11 cellular contexts compared by ENCODE assay signal in the genomic region with DNA sequence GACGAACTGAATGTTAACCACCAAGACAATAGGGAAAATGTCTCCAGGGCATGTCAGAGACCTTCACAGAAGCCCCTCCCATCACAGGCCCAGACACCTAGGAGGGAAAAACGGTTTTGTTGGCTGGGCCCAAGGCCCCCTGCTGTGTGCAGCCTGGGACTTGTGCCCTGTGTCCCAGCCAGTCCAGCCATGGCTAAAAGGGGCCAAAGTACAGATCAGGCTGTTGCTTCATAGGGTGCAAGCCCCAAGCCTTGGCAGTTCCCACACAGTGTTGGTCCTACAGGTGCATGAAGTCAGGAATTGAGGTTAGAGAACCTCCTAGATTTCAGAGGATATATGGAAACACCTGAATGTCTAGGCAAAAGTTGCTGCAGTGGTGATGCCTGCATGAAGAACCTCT.
"Had no signal": no experiment of that assay in that cellular context is flagged by ENCODE, and none has a peak within 500 bp of the region (broad histone marks: within the 10 kb centered on the region; RNA-seq: fewer than 3 reads in every experiment).

No MANE protein-coding gene starts in this region.

- H2AFZ ChIP-seq: GM23248, GM23338 had no signal

- H3K27ac ChIP-seq: GM23248 had no signal

- DNase-seq: GM23248, GOT3, H7, H9, HCEC 1CT, HFFc6 had no signal

- H3K9me3 ChIP-seq: HAP-1 had no signal

- H3K9ac ChIP-seq: GM23248 had no signal

- H3K4me1 ChIP-seq: HAP-1 had no signal

- H3K4me2 ChIP-seq: GM23338 had no signal

- FAIRE-seq: H1, H54 had no signal

- ATAC-seq: GM23338, HCT116 had no signal

- H3K4me3 ChIP-seq: GM23248, GM23338, HAP-1 had no signal

- H3K36me3 ChIP-seq: HAP-1 had no signal
